ENCODE assay signal across 8 cellular contexts in genomic region chr9:131590907-131591844, GRCh38. TPM values are rescaled to one million over a fixed set of nuclear protein-coding genes. Genes with fewer than 3 reads are reported as not detected.
DNase-seq lines count a peak whose midpoint lies in the region; ATAC-seq lines count a peak whose summit lies in the region.

No MANE protein-coding gene starts in this region.

- intact Hi-C loops in left cardiac atrium (cut with DNase I) (loop anchor here (2.0 to 5.0 kb wide), 2 partner anchors 151 to 152 kb away; partner anchors contain the start of gene RAPGEF1 (in 1 of the 2)), sciatic nerve (cut with DNase I) (loop anchor here (10.0 kb wide), 3 partner anchors 64 to 684 kb away; no protein-coding TSS in a partner anchor)

- H3K4me3 ChIP-seq in adipocyte (ENCODE audit: low read length): no peak overlapping the region

- H3K4me3 Mint-ChIP-seq in T-helper 17 cell: peak overlapping the region; percentile 28

- peak overlapping the region; percentile 92 for H3K27ac Mint-ChIP-seq in T-helper 17 cell

- DNase-seq in NCI-H1417 (lab: John Stamatoyannopoulos, UW): peak; percentile 60 to 83 (median 61)
- DNase-seq in NCI-H1417 treated with DMSO at 0.1 percent for 48 hours (lab: John Stamatoyannopoulos, UW): no peak
- peak; percentile 56 for DNase-seq in NCI-H1105 (lab: John Stamatoyannopoulos, UW)
- peak; percentile 57 to 66 (median 58) for DNase-seq in T-helper 17 cell
- DNase-seq in adipocyte (ENCODE audit: low read depth): peak; percentile 91
- peak; percentile 85 for DNase-seq in left cardiac atrium
- peak; percentile 89 for DNase-seq in sciatic nerve (ENCODE audit: low spot score)

- no peaks in the 10 kb centered on the region for H3K27me3 ChIP-seq in adipocyte (replicated peaks; ENCODE audit: control insufficient read depth, insufficient read depth, low read length)

- H3K36me3 Mint-ChIP-seq in T-helper 17 cell (ENCODE audit: low read depth): peaks cover 2% of the 10 kb centered on the region

- peaks cover 25% of the 10 kb centered on the region for H3K4me1 Mint-ChIP-seq in T-helper 17 cell

- ATAC-seq in T-helper 17 cell (peak; percentile 88), left cardiac atrium (peak; percentile 88 to 89), sciatic nerve (peak; percentile 95), HG03175 (IDR thresholded peaks at IDR 0.05; ENCODE audit: unreplicated experiment) (no peak)

- no peak overlapping the region for H3K9ac ChIP-seq in adipocyte (ENCODE audit: low read length)

- H3K4me1 ChIP-seq in adipocyte (ENCODE audit: control insufficient read depth, insufficient read depth, low read length): no peaks in the 10 kb centered on the region

- H3K36me3 ChIP-seq in adipocyte (ENCODE audit: control insufficient read depth, insufficient read depth, low read length, severe bottlenecking): peaks cover 63% of the 10 kb centered on the region

- H3K27me3 Mint-ChIP-seq in T-helper 17 cell: no peaks in the 10 kb centered on the region

- H3K9me3 ChIP-seq in T-helper 17 cell (ENCODE audit: control insufficient read depth, low read length, poor library complexity, severe bottlenecking) (no peaks in the 10 kb centered on the region), adipocyte (ENCODE audit: control insufficient read depth, low read length) (no peaks in the 10 kb centered on the region)

RNA-seq across cellular contexts. Expression of gene PRRT1B, which starts 45.9 kb away (rescaled TPM):
- total RNA-seq in T-helper 17 cell (not detected), left cardiac atrium (not detected), sciatic nerve (not detected)
